17 cellular contexts compared by ENCODE assay signal in the genomic region with DNA sequence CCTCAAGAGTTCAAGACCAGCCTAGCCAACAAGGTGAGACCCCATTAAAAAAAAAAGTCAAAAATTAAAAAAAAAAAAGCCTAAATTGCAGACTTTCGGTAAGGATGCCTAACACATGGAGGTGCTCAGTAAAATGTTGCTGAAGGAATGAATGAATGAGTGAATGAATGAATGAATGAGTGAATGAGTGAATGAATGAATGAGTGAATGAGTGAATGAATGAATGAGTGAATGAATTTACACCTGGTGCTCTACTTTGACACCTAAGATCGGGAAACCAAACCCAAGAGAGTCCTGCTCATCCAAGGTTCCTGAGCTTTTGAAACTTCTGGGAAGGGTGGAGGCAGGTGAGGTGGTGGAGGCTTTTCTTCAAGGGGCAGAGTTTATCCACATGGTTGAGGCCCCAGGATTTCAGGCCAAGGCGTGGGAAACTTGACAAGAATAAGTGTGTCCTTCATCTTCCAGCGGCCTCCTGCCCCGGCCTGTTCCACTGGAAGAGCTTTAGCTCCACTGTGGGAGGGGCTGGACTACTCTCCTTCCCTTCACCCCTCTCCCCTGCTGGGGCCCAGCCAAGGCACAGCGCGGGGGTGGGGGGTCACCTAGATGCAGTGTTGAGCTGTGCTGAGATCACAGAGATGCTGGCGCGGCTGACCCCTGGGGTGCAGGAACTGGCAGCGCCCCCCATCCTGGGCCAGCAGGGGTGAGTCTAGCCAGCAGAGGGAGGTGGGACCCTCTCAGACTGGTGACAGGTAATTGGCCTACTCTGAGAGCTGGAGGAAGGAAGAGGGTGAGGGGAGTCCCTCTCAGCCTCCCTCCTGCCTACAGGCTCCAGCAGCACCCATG.
DNase-seq lines count a peak whose midpoint lies in the region; ATAC-seq, FAIRE-seq and TF ChIP-seq lines count a peak whose summit lies in the region.
"Had no signal": no experiment of that assay in that cellular context is flagged by ENCODE, and none has a peak within 500 bp of the region (broad histone marks: within the 10 kb centered on the region; RNA-seq: fewer than 3 reads in every experiment).

No MANE protein-coding gene starts in this region.

- TF ChIP-seq CTCF in HepG2 (CRISPR knock-in tag; IDR thresholded peaks at IDR 0.05) (no peak), right lobe of liver (IDR thresholded peaks at IDR 0.05) (no peak), chondrocyte (IDR thresholded peaks at IDR 0.05) (no peak), left lung (IDR thresholded peaks at IDR 0.05) (no peak)

- no peaks in the 10 kb centered on the region for H3K79me2 ChIP-seq in HepG2 (ENCODE audit: insufficient read depth, low read length)

- H2AFZ ChIP-seq in HepG2 (ENCODE audit: low read length) = no peak overlapping the region
- H2AFZ ChIP-seq: GM23248 had no signal

- H3K4me3 ChIP-seq in HepG2 (replicated peaks in 1 of 3; ENCODE audit: insufficient read depth in 1 of 3, low read depth in 2 of 3, low read length in 3 of 3) (no peak overlapping the region), right lobe of liver (no peak overlapping the region), left lung (no peak overlapping the region)
- H3K4me3 ChIP-seq: BLaER1, GM23248 had no signal

- H3K36me3 ChIP-seq in HepG2 (replicated peaks in 1 of 2; ENCODE audit: control insufficient read depth in 1 of 2, insufficient read depth in 2 of 2, low read length in 2 of 2) (no peaks in the 10 kb centered on the region), right lobe of liver (no peaks in the 10 kb centered on the region), left lung (no peaks in the 10 kb centered on the region)
- H3K36me3 ChIP-seq: BLaER1 had no signal

- no peak overlapping the region for H3K4me2 ChIP-seq in HepG2 (ENCODE audit: low read depth, low read length)
- H3K4me2 ChIP-seq: BLaER1 had no signal

- H3K36me3 Mint-ChIP-seq in chondrocyte (ENCODE audit: low read depth) = no peaks in the 10 kb centered on the region
- H3K36me3 Mint-ChIP-seq: CD8-positive, alpha-beta memory T cell had no signal

- H4K20me1 ChIP-seq in HepG2 (ENCODE audit: insufficient read depth, low read length) = no peaks in the 10 kb centered on the region
- H4K20me1 ChIP-seq: BLaER1 had no signal

- in situ Hi-C loops in HepG2 (cut with HindIII; ENCODE audit: extremely low pct_ligation_motif_present, low pct_unique_long_range_greater_than_20kb) = no loop called here

- H3K4me1 Mint-ChIP-seq in chondrocyte (ENCODE audit: low read depth) = no peaks in the 10 kb centered on the region
- H3K4me1 Mint-ChIP-seq: CD8-positive, alpha-beta memory T cell had no signal

- 37% methylated on average over 8 of the region's 10 CpGs for WGBS in HepG2 (ENCODE audit: low lambda C conversion rate)
- 82% methylated on average over 2 of the region's 10 CpGs for WGBS in right lobe of liver (ENCODE audit: insufficient coverage, low coverage, low lambda C conversion rate, missing lambda C conversion rate)

- POLR2A ChIA-PET in HepG2 (lab: Yijun Ruan, JAX) = no interaction called here

- H3K27me3 ChIP-seq in HepG2 (ENCODE audit: control insufficient read depth in 1 of 2, insufficient read depth in 2 of 2, low read length in 2 of 2) (peaks cover 0 to 14% of the 10 kb centered on the region in 2 experiments; a peak in 2 of 5 replicates), right lobe of liver (no peaks in the 10 kb centered on the region), left lung (peaks cover 19 to 90% of the 10 kb centered on the region in 2 donors)
- H3K27me3 ChIP-seq: BLaER1 had no signal

- no peak overlapping the region for H3K27ac Mint-ChIP-seq in chondrocyte (ENCODE audit: unreplicated experiment)
- H3K27ac Mint-ChIP-seq: H9, HFFc6 had no signal

- H3K4me1 ChIP-seq in HepG2 (ENCODE audit: insufficient read depth, low read length) = no peaks in the 10 kb centered on the region
- H3K4me1 ChIP-seq in right lobe of liver = no peaks in the 10 kb centered on the region
- no peaks in the 10 kb centered on the region for H3K4me1 ChIP-seq in left lung
- H3K4me1 ChIP-seq: Caco-2 had no signal

- no peaks in the 10 kb centered on the region for H3K9me3 Mint-ChIP-seq in chondrocyte (ENCODE audit: low read depth)
- H3K9me3 Mint-ChIP-seq: CD8-positive, alpha-beta memory T cell; H9; HFFc6 had no signal

- no peak overlapping the region for H3K9ac ChIP-seq in HepG2 (ENCODE audit: insufficient read depth, low read depth, low read length)
- H3K9ac ChIP-seq: BLaER1, GM23248 had no signal

- no peaks in the 10 kb centered on the region for H3K9me3 ChIP-seq in HepG2 (ENCODE audit: low read length)
- H3K9me3 ChIP-seq in right lobe of liver = no peaks in the 10 kb centered on the region
- H3K9me3 ChIP-seq in left lung = no peaks in the 10 kb centered on the region
- H3K9me3 ChIP-seq: BLaER1, Caco-2 had no signal

- H3K27me3 Mint-ChIP-seq in chondrocyte (ENCODE audit: low read depth) = peaks cover 52% of the 10 kb centered on the region

- H3K4me3 Mint-ChIP-seq in chondrocyte (ENCODE audit: unreplicated experiment) = no peak overlapping the region
- H3K4me3 Mint-ChIP-seq: CD8-positive, alpha-beta memory T cell; HFFc6 had no signal

- CTCF ChIA-PET in HepG2 (lab: Yijun Ruan, JAX; ENCODE audit: low intra/inter-chr PET ratio, low total read pairs) = no interaction called here

- TF ChIP-seq RAD21 in HepG2 (CRISPR knock-in tag; IDR thresholded peaks at IDR 0.05) = no peak

- TF ChIP-seq POLR2A in HepG2 (IDR thresholded peaks at IDR 0.05; ENCODE audit: insufficient read depth in 1 of 2, low read depth in 2 of 2, low read length in 2 of 2) = no peak
- no peak for TF ChIP-seq POLR2A in right lobe of liver (IDR thresholded peaks at IDR 0.05)

- intact Hi-C loops in HepG2 (cut with micrococcal nuclease; ENCODE audit: unreplicated experiment) (no loop called here), right lobe of liver (cut with DNase I) (no loop called here), posterior vena cava (cut with DNase I) (loop anchor here in 1 of 2 donors (10.0 kb wide), 1 partner anchor 49 kb away; no protein-coding TSS in a partner anchor), left lung (cut with DNase I) (no loop called here)

- DNase-seq in HepG2 (ENCODE audit: low spot score) = no peak
- DNase-seq in right lobe of liver = no peak
- peak; percentile 62 for DNase-seq in chondrocyte (ENCODE audit: low spot score)
- peak; percentile 60 for DNase-seq in posterior vena cava (ENCODE audit: low spot score)
- no peak for DNase-seq in left lung
- DNase-seq in activated naive CD4-positive, alpha-beta T cell (lab: John Stamatoyannopoulos, UW) = no peak
- DNase-seq: 8988T; AML-193; Caco-2; CD8-positive, alpha-beta memory T cell; H9; HFFc6 had no signal

- no peak for FAIRE-seq in HepG2 (lab: Jason Lieb, UNC)
- FAIRE-seq: GM18507 had no signal

- H3K27ac ChIP-seq in HepG2 (ENCODE audit: extremely low read length, insufficient read depth, low read length) (no peak overlapping the region), right lobe of liver (no peak overlapping the region), left lung (no peak overlapping the region)
- H3K27ac ChIP-seq: BLaER1, GM23248, HL-60 had no signal

- no peak for ATAC-seq in HepG2
- no peak for ATAC-seq in right lobe of liver
- ATAC-seq in left lung = no peak
- ATAC-seq in GM21737 (IDR thresholded peaks at IDR 0.05; ENCODE audit: unreplicated experiment) = no peak

- TF ChIP-seq EP300 in HepG2 (IDR thresholded peaks at IDR 0.05; ENCODE audit: low read depth in 2 of 2, low read length in 2 of 2) (no peak), HepG2 (CRISPR knock-in tag; IDR thresholded peaks at IDR 0.05; ENCODE audit: borderline replicate concordance) (no peak)

- BruUV-seq in HepG2 (replicated peaks; lab: Mats Ljungman, UMichigan) = no TSS peak

TF ChIP-seq in HepG2, 621 proteins besides CTCF, POLR2A, EP300 and RAD21:
- TF ChIP-seq ZNF24 (IDR thresholded peaks at IDR 0.05) = peak; percentile 85
- TF ChIP-seq, protein P1, sequence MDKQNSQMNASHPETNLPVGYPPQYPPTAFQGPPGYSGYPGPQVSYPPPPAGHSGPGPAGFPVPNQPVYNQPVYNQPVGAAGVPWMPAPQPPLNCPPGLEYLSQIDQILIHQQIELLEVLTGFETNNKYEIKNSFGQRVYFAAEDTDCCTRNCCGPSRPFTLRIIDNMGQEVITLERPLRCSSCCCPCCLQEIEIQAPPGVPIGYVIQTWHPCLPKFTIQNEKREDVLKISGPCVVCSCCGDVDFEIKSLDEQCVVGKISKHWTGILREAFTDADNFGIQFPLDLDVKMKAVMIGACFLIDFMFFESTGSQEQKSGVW (CRISPR knock-in tag; IDR thresholded peaks at IDR 0.05; ENCODE audit: borderline replicate concordance) = no peak

Comparison
In these comparisons a context has a peak if more than half of its experiments do, and no peak if none do; other contexts are left out.
1. DNase-seq: peak in chondrocyte (single experiment) and posterior vena cava (single experiment); none in HepG2 (single experiment), right lobe of liver (0 of 3), left lung (0 of 2) and activated naive CD4-positive, alpha-beta T cell (0 of 4).